Comparison of ENCODE assay signal across 19 cellular contexts in the genomic region with DNA sequence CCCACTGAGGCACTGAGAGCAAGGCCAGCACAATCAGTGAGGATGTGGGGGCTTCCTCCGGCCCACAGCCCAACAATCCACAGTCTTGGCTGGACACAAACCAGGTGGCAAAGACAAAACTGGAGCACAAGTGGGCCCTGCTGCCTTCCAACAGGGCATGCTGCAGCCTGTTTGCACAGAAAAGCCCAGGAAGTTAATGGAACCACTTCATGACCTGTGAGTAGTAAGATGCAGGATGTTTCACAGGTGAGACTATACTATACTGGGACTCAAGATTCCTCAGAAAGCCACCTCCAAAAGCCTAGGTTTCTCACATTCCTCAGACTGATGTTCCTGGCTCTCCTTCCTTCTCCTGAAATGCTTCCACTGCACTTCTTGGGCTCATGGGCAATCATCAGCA.
"Had no signal": no experiment of that assay in that cellular context is flagged by ENCODE, and none has a peak within 500 bp of the region (broad histone marks: within the 10 kb centered on the region; RNA-seq: fewer than 3 reads in every experiment).

No MANE protein-coding gene starts in this region.

- H3K27ac ChIP-seq: KMS-11 had no signal

- H3K4me3 ChIP-seq: K562 had no signal

- DNase-seq: Kasumi-1, MM.1S, NCI-H1092 treated with DMSO at 0.1 percent for 48 hours, NCI-H1436, NCI-H187, NCI-H2029, NCI-H2081 treated with DMSO at 0.1 percent for 48 hours, NCI-H226, NCI-H446, NCI-H510A, NCI-H524 treated with DMSO at 0.1 percent for 48 hours, NCI-H69, NCI-H774, RPMI8226, SHP77, SK-N-SH, SW 1271 had no signal

- H3K9me3 ChIP-seq: SK-N-SH had no signal

- H3K4me2 ChIP-seq: KMS-11, SK-N-SH had no signal

- H3K9ac ChIP-seq: KMS-11, SK-N-SH had no signal
